In genomic region chr17:49997773-49998703, GRCh38 we compare ENCODE assay signal across 8 cellular contexts. TPM values are rescaled to one million over a fixed set of nuclear protein-coding genes. Genes with fewer than 3 reads are reported as not detected.
DNase-seq lines count a peak whose midpoint lies in the region; ATAC-seq, FAIRE-seq and TF ChIP-seq lines count a peak whose summit lies in the region.

No MANE protein-coding gene starts in this region.

- peak; percentile 76 for ATAC-seq in Right ventricle myocardium superior (ENCODE audit: poor library complexity)

- peak overlapping the region in 1 of 2 donors; percentile 67 for H3K4me3 Mint-ChIP-seq in CD14-positive monocyte
- peak overlapping the region; percentile 58 for H3K4me3 Mint-ChIP-seq in activated naive CD8-positive, alpha-beta T cell
- no peak overlapping the region for H3K4me3 Mint-ChIP-seq in progenitor cell of endocrine pancreas (ENCODE audit: low read depth)

- peaks cover 0 to 9% of the 10 kb centered on the region in 2 donors for H3K36me3 Mint-ChIP-seq in CD14-positive monocyte
- H3K36me3 Mint-ChIP-seq in activated naive CD8-positive, alpha-beta T cell: no peaks in the 10 kb centered on the region
- no peaks in the 10 kb centered on the region for H3K36me3 Mint-ChIP-seq in progenitor cell of endocrine pancreas (ENCODE audit: insufficient read depth)

- H3K4me1 Mint-ChIP-seq in CD14-positive monocyte (peaks cover 27% of the 10 kb centered on the region), progenitor cell of endocrine pancreas (ENCODE audit: low read depth) (peaks cover 17% of the 10 kb centered on the region)
- peaks cover 28% of the 10 kb centered on the region for H3K4me1 Mint-ChIP-seq in activated naive CD8-positive, alpha-beta T cell (ENCODE audit: low read depth)

- no peaks in the 10 kb centered on the region for H3K9me3 ChIP-seq in GM23248 (ENCODE audit: low read depth)

- in situ Hi-C loops in GM23248 (cut with MboI): loop anchor here (25.0 kb wide), 1 partner anchor 436 kb away; no protein-coding TSS in a partner anchor

- H3K36me3 ChIP-seq in GM23248 (ENCODE audit: low read depth): no peaks in the 10 kb centered on the region

- H3K9me3 Mint-ChIP-seq in CD14-positive monocyte (peaks cover 3 to 23% (median 13%) of the 10 kb centered on the region in 7 donors), progenitor cell of endocrine pancreas (ENCODE audit: low read depth) (no peaks in the 10 kb centered on the region)
- H3K9me3 Mint-ChIP-seq in activated naive CD8-positive, alpha-beta T cell (ENCODE audit: low read depth): no peaks in the 10 kb centered on the region

- no peak for FAIRE-seq in urothelium cell line (lab: Jason Lieb, UNC)

- 32 to 33% methylated on average over 20 of the region's 20 CpGs for WGBS in GM23248 (ENCODE audit: low coverage in 1 of 2, low lambda C conversion rate in 2 of 2, missing lambda C conversion rate in 2 of 2), 2 experiments

- H3K27ac ChIP-seq in GM23248: no peak overlapping the region

- H3F3A ChIP-seq in GM23248 (ENCODE audit: insufficient read depth): no peaks in the 10 kb centered on the region

- 0 out of 2 replicates have a peak, but pooled peaks cover 6% of the 10 kb centered on the region for H3K4me1 ChIP-seq in GM23248 (ENCODE audit: insufficient read depth)

- H4K20me1 ChIP-seq in GM23248 (ENCODE audit: insufficient read depth): no peaks in the 10 kb centered on the region

- no peaks in the 10 kb centered on the region for H3K79me2 ChIP-seq in GM23248 (ENCODE audit: insufficient read depth)

- H3K9me2 ChIP-seq in GM23248 (ENCODE audit: insufficient read depth): no peaks in the 10 kb centered on the region

- peaks cover 39% of the 10 kb centered on the region for H3K27me3 ChIP-seq in GM23248 (replicated peaks; ENCODE audit: insufficient read depth)

- H3K27ac Mint-ChIP-seq in CD14-positive monocyte (no peak overlapping the region), progenitor cell of endocrine pancreas (no peak overlapping the region)
- H3K27ac Mint-ChIP-seq in activated naive CD8-positive, alpha-beta T cell: no peak overlapping the region

- H3K27me3 Mint-ChIP-seq in CD14-positive monocyte (ENCODE audit: low read depth in 3 of 3): peaks cover 71 to 88% (median 80%) of the 10 kb centered on the region in 3 donors
- H3K27me3 Mint-ChIP-seq in activated naive CD8-positive, alpha-beta T cell: peaks cover 47% of the 10 kb centered on the region
- H3K27me3 Mint-ChIP-seq in progenitor cell of endocrine pancreas: peaks cover 72% of the 10 kb centered on the region

- TF ChIP-seq CTCF in CD14-positive monocyte (IDR thresholded peaks at IDR 0.05) (peak; percentile 98), progenitor cell of endocrine pancreas (IDR thresholded peaks at IDR 0.05; ENCODE audit: unreplicated experiment) (peak; percentile 98)

- H3K4me2 ChIP-seq in GM23248 (ENCODE audit: unreplicated experiment): peak overlapping the region; percentile 20

- H3K4me3 ChIP-seq in GM23248: no peak overlapping the region

- peak overlapping the region; percentile 66 for H2AFZ ChIP-seq in GM23248

- intact Hi-C loops in CD14-positive monocyte (cut with micrococcal nuclease): loop anchor here (1.0 to 10.0 kb wide), 5 partner anchors 46 to 431 kb away; partner anchors contain the start of gene NXPH3 (in 1 of the 2)
- intact Hi-C loops in Right ventricle myocardium superior (cut with DNase I): loop anchor here (2.0 to 10.0 kb wide), 4 partner anchors 116 to 441 kb away; partner anchors contain the start of gene SLC35B1

- DNase-seq in CD14-positive monocyte (ENCODE audit: low spot score) (peak; percentile 79), GM23248 (peak; percentile 86), NCI-H128 (lab: John Stamatoyannopoulos, UW; ENCODE audit: unreplicated experiment) (peak; percentile 84), SKM-1 treated with dmso at 0.1 percent for 144 hours (lab: John Stamatoyannopoulos, UW; ENCODE audit: unreplicated experiment) (peak; percentile 82), Right ventricle myocardium superior (peak; percentile 69), progenitor cell of endocrine pancreas (ENCODE audit: low spot score, unreplicated experiment) (peak; percentile 80), urothelium cell line (ENCODE audit: low spot score) (peak; percentile 90)

- no peak overlapping the region for H3K9ac ChIP-seq in GM23248

RNA-seq across cellular contexts. Expression of gene DLX3, which starts 3.0 kb away (rescaled TPM):
- not detected for polyA plus RNA-seq in CD14-positive monocyte
- 0.43 and 0.51 TPM in 2 replicates for total RNA-seq in GM23248 (2014; rRNA removed; shearing (Covaris generic))
- polyA plus RNA-seq in GM23248 (2016; fragmentation: Nextera tagmentation; extraction: Ambion mirVana): 1.0 and 1.4 TPM in 2 replicates
- not detected for total RNA-seq in Right ventricle myocardium superior
- 1.5 and 1.8 TPM in 2 replicates for total RNA-seq in progenitor cell of endocrine pancreas

RNA-seq across cellular contexts. Expression of gene DLX4, which starts 29.0 kb away (rescaled TPM):
- polyA plus RNA-seq in CD14-positive monocyte (under 1 TPM in 1 of 2 donors, not detected in 1; 0.20 TPM), GM23248 (2016; fragmentation: Nextera tagmentation; extraction: Ambion mirVana) (0.15 and 0.40 TPM in 2 replicates)
- total RNA-seq in GM23248 (2014; rRNA removed; shearing (Covaris generic)): 0.76 TPM in 1 of 2 replicates, not detected in the other
- total RNA-seq in Right ventricle myocardium superior (not detected), progenitor cell of endocrine pancreas (1.9 and 2.4 TPM in 2 replicates)

RNA-seq across cellular contexts. Expression of gene ITGA3, which starts 57.9 kb away (rescaled TPM):
- polyA plus RNA-seq in CD14-positive monocyte (under 1 TPM in 1 of 2 donors, not detected in 1; 0.31 TPM), GM23248 (2016; fragmentation: Nextera tagmentation; extraction: Ambion mirVana) (105 and 111 TPM in 2 replicates)
- 321 and 330 TPM in 2 replicates for total RNA-seq in GM23248 (2014; rRNA removed; shearing (Covaris generic))
- total RNA-seq in Right ventricle myocardium superior (12.6 TPM), progenitor cell of endocrine pancreas (17.6 and 19.5 TPM in 2 replicates)

Comparison
In these comparisons a context has a peak if more than half of its experiments do, and no peak if none do; other contexts are left out.
1. RNA of gene ITGA3, which starts 57.9 kb away (total RNA-seq): 321 to 330 TPM in GM23248; 17.6 to 19.5 TPM in progenitor cell of endocrine pancreas and 12.6 TPM in Right ventricle myocardium superior (single experiment); every median in the first group is over 10 times any median in the second.
2. Peak in every context shown above with its lines, with median percentiles within 50 percentile points of each other: DNase-seq.